In the genomic region with DNA sequence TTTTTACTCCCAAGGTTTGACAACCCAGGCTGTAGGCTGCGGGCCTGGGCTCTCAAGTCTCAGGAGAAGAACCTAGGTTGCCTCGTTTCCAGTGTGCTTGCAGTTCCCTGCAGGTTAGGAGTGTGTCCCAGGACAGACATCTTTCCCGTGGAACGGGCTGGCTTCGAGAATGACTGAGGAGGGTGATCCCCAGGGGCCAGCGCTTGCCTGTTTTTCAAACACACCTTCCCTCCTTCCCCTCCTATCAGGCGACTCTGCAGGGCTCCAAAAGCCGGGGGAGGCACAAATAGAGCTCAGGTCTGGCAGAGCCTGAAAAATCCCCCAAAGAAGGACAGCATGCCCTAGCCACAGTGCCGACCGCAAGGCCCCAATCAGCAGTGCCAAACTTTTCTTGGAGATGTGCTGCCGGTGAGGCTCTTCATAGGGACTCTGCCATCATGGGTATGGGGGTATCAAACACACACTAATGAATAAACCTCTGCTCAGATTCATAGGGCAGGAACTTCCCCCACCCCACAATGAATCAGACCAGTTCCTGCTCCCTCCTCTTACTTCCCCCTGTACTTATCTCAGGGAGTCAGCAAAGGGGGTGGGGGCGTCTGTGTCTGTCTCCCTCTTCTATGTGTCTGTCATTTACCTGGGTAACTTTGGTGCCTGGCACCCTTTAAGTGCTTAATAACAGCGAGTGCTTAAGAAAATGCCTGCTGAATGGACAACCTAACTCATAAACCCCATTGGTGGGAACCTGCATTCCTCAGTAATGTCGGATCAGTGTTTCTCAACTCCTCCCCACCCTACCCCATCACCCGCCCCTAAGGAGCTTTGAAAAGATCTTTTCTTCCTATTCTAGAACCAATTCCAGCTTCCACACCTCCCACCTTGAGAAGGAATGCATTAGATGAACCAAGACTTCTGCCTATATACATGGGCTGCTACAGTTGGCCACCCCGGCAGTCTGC, we compare ENCODE assay signal across 10 cellular contexts. TPM values are rescaled to one million over a fixed set of nuclear protein-coding genes. Genes with fewer than 3 reads are reported as not detected.
A peak's percentile ranks its signal among the peaks of the same experiment; 100 is the strongest.
DNase-seq lines count a peak whose midpoint lies in the region; ATAC-seq lines count a peak whose summit lies in the region.
"Had no signal": no experiment of that assay in that cellular context is flagged by ENCODE, and none has a peak within 500 bp of the region (broad histone marks: within the 10 kb centered on the region; RNA-seq: fewer than 3 reads in every experiment).

No MANE protein-coding gene starts in this region.

- H3K27ac ChIP-seq in HUES64 (ENCODE audit: low read depth, low read length) (no peak overlapping the region), cingulate gyrus (ENCODE audit: low read depth, low read length) (peak overlapping the region; percentile 19), neuronal stem cell (replicated peaks; ENCODE audit: low read length) (no peak overlapping the region)

- no peak overlapping the region for H3K14ac ChIP-seq in neuronal stem cell (ENCODE audit: low read length)

- peak overlapping the region; percentile 24 for H3K18ac ChIP-seq in neuronal stem cell (ENCODE audit: low read length)

- H3K27me3 ChIP-seq in HUES64 (ENCODE audit: insufficient read depth, low read length) (peaks cover 48% of the 10 kb centered on the region), neuronal stem cell (ENCODE audit: control insufficient read depth in 3 of 3, insufficient read depth in 3 of 3, low read depth in 1 of 3, low read length in 3 of 3) (peaks cover 9 to 35% (median 31%) of the 10 kb centered on the region in 3 experiments)

- no peak overlapping the region for H4K91ac ChIP-seq in neuronal stem cell (ENCODE audit: low read depth, low read length, poor library complexity)

- H3K36me3 ChIP-seq in HUES64 (ENCODE audit: insufficient read depth, low read length) = 0 out of 2 replicates have a peak, but pooled peaks cover 2% of the 10 kb centered on the region
- no peaks in the 10 kb centered on the region for H3K36me3 ChIP-seq in neuronal stem cell (replicated peaks in 1 of 2; ENCODE audit: control insufficient read depth in 2 of 2, insufficient read depth in 2 of 2, low read length in 2 of 2)

- H3K9ac ChIP-seq in HUES64 (ENCODE audit: low read depth, low read length) (no peak overlapping the region), neuronal stem cell (ENCODE audit: low read depth, low read length, poor library complexity) (no peak overlapping the region)

- peak overlapping the region; percentile 69 for H3K4me3 ChIP-seq in HUES64 (ENCODE audit: low read length)
- H3K4me3 ChIP-seq in neuronal stem cell (ENCODE audit: low read length in 2 of 2) = no peak overlapping the region

- no peak overlapping the region for H2BK5ac ChIP-seq in neuronal stem cell (ENCODE audit: low read length)

- H2BK15ac ChIP-seq in neuronal stem cell (ENCODE audit: low read length) = peak overlapping the region; percentile 29

- no peak overlapping the region for H3K4ac ChIP-seq in neuronal stem cell (ENCODE audit: low read length)

- no peak overlapping the region for H2BK120ac ChIP-seq in neuronal stem cell (ENCODE audit: low read depth, low read length)

- no peak overlapping the region for H2BK12ac ChIP-seq in neuronal stem cell (ENCODE audit: low read length)

- ATAC-seq in GM19023 (IDR thresholded peaks at IDR 0.05; ENCODE audit: unreplicated experiment) (no peak), GM18861 (IDR thresholded peaks at IDR 0.05; ENCODE audit: unreplicated experiment) (no peak)
- ATAC-seq: sciatic nerve had no signal

- H3K4me1 ChIP-seq in HUES64 (ENCODE audit: insufficient read depth, low read length) (peaks cover 27% of the 10 kb centered on the region), neuronal stem cell (ENCODE audit: control insufficient read depth in 2 of 2, insufficient read depth in 1 of 2, low read depth in 1 of 2, low read length in 2 of 2) (peaks cover 5 to 25% of the 10 kb centered on the region in 2 donors)

- no peak overlapping the region for H3K23ac ChIP-seq in neuronal stem cell (ENCODE audit: low read depth, low read length, poor library complexity)

- H2AK5ac ChIP-seq in neuronal stem cell (ENCODE audit: low read depth, low read length) = no peak overlapping the region

- 22% methylated on average over 16 of the region's 16 CpGs for WGBS in HUES64
- WGBS in neuronal stem cell (ENCODE audit: extremely low coverage in 2 of 2, insufficient read length in 2 of 2, insufficient replicate concordance in 1 of 2), 2 donors = no CpG with 5 or more reads among the region's 16 CpGs

- H2AFZ ChIP-seq in neuronal stem cell (ENCODE audit: low read length) = no peak overlapping the region

- peak overlapping the region; percentile 37 for H3K4me2 ChIP-seq in neuronal stem cell (ENCODE audit: insufficient read depth, low read length, poor library complexity, severe bottlenecking)

- DNase-seq in EH (ENCODE audit: low read depth) = peak; percentile 58
- DNase-seq in neuronal stem cell (ENCODE audit: low spot score) = no peak
- DNase-seq in GM19238 (ENCODE audit: insufficient read length, low spot score) = no peak
- no peak for DNase-seq in middle frontal gyrus (ENCODE audit: extremely low spot score, low spot score)
- DNase-seq: NCI-H69 had no signal

- no peak overlapping the region for H4K8ac ChIP-seq in neuronal stem cell (ENCODE audit: low read depth, low read length)

- H3K9me3 ChIP-seq in HUES64 (ENCODE audit: insufficient read depth, low read depth, low read length) (no peaks in the 10 kb centered on the region), neuronal stem cell (replicated peaks in 1 of 2; ENCODE audit: control insufficient read depth in 2 of 2, insufficient read depth in 1 of 2, low read depth in 1 of 2, low read length in 2 of 2) (no peaks in the 10 kb centered on the region)

- H3K79me1 ChIP-seq in neuronal stem cell (ENCODE audit: low read depth, low read length) = no peaks in the 10 kb centered on the region

RNA-seq across cellular contexts. Expression of a gene that starts 1.6 kb away (rescaled TPM):
- 18.1 TPM for polyA plus RNA-seq in HUES64 (2013, experiment 1 of 2)
- 19.7 TPM for polyA plus RNA-seq in HUES64 (2013, experiment 2 of 2)
- polyA plus RNA-seq in neuronal stem cell (2013, experiment 1 of 2) = 8.5 TPM
- polyA plus RNA-seq in neuronal stem cell (2013, experiment 2 of 2) = 8.4 TPM
